ENCODE assay signal across 10 cellular contexts in the genomic region with DNA sequence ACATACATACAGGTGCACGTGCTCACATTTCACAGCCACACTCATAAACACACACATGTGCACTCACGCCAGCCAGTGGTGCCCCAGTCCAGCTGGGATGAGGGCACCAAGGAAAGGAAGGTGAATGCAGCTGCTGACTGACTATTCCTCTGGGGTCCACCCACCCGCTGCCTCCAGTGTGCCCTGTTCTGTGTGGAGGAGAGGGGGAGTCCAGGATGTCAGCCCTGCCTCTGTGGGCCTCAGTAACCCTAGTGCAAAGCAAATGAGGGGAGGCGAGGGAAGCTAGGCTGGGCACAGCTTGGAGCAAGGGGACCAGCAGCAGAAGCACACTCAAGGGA. TPM values are rescaled to one million over a fixed set of nuclear protein-coding genes. Genes with fewer than 3 reads are reported as not detected.
DNase-seq lines count a peak whose midpoint lies in the region; ATAC-seq and TF ChIP-seq lines count a peak whose summit lies in the region.
"Had no signal": no experiment of that assay in that cellular context is flagged by ENCODE, and none has a peak within 500 bp of the region (broad histone marks: within the 10 kb centered on the region; RNA-seq: fewer than 3 reads in every experiment).

No MANE protein-coding gene starts in this region.

- H3K27ac Mint-ChIP-seq in activated T-helper 17 cell treated with anti-CD3 and anti-CD28 coated beads, Interleukin-2, amount 50 U/mL, for 72 hours, result peak overlapping the region; percentile 70

- H3K9me3 ChIP-seq in cardiac muscle cell (ENCODE audit: low read depth), result no peaks in the 10 kb centered on the region
- no peaks in the 10 kb centered on the region for H3K9me3 ChIP-seq in liver (ENCODE audit: control insufficient read depth in 4 of 4, low read length in 3 of 4)
- H3K9me3 ChIP-seq in tibial artery, result no peaks in the 10 kb centered on the region

- no peaks in the 10 kb centered on the region for H3K9me3 Mint-ChIP-seq in activated T-helper 17 cell treated with anti-CD3 and anti-CD28 coated beads, Interleukin-2, amount 50 U/mL, for 72 hours

- no peak for ATAC-seq in left cardiac atrium
- ATAC-seq in activated T-helper 17 cell treated with anti-CD3 and anti-CD28 coated beads, Interleukin-2, amount 50 U/mL, for 72 hours (replicated peaks), result no peak

- no peak for DNase-seq in cardiac muscle cell (ENCODE audit: low read depth in 1 of 2, low spot score in 1 of 2)
- no peak for DNase-seq in left cardiac atrium
- no peak for DNase-seq in tibial artery
- no peak for DNase-seq in NCI-H82 treated with DMSO at 0.1 percent for 48 hours (lab: John Stamatoyannopoulos, UW; ENCODE audit: unreplicated experiment)
- DNase-seq in NCI-H2171 treated with DMSO at 0.1 percent for 48 hours (lab: John Stamatoyannopoulos, UW), result no peak
- no peak for DNase-seq in NCI-H128 (lab: John Stamatoyannopoulos, UW; ENCODE audit: unreplicated experiment)

- H3K4me1 Mint-ChIP-seq in activated T-helper 17 cell treated with anti-CD3 and anti-CD28 coated beads, Interleukin-2, amount 50 U/mL, for 72 hours, result peaks cover 24% of the 10 kb centered on the region

- H3K27me3 ChIP-seq in cardiac muscle cell, result no peaks in the 10 kb centered on the region
- no peaks in the 10 kb centered on the region for H3K27me3 ChIP-seq in liver (ENCODE audit: control insufficient read depth in 4 of 4, insufficient read depth in 4 of 4, low read length in 3 of 4)
- H3K27me3 ChIP-seq in tibial artery, result peaks cover 0 to 6% of the 10 kb centered on the region in 2 donors
- H3K27me3 ChIP-seq: brain microvascular endothelial cell had no signal

- H3K36me3 ChIP-seq in cardiac muscle cell (no peaks in the 10 kb centered on the region), liver (ENCODE audit: control insufficient read depth in 4 of 4, insufficient read depth in 3 of 4, low read depth in 1 of 4, low read length in 3 of 4) (no peaks in the 10 kb centered on the region), tibial artery (no peaks in the 10 kb centered on the region)
- H3K36me3 ChIP-seq: brain microvascular endothelial cell had no signal

- H3K9ac ChIP-seq in liver (ENCODE audit: low read depth in 1 of 2, low read length in 2 of 2), result no peak overlapping the region

- H3K4me1 ChIP-seq in cardiac muscle cell (ENCODE audit: low read depth) (peaks cover 60% of the 10 kb centered on the region), liver (ENCODE audit: control insufficient read depth in 4 of 4, insufficient read depth in 4 of 4, low read length in 3 of 4) (peaks cover 0 to 12% (median 2%) of the 10 kb centered on the region in 4 donors), tibial artery (peaks cover 17 to 42% (median 36%) of the 10 kb centered on the region in 4 donors)

- no peaks in the 10 kb centered on the region for H3K27me3 Mint-ChIP-seq in activated T-helper 17 cell treated with anti-CD3 and anti-CD28 coated beads, Interleukin-2, amount 50 U/mL, for 72 hours

- H3K4me3 ChIP-seq in cardiac muscle cell (no peak overlapping the region), liver (ENCODE audit: low read depth in 1 of 3, low read length in 3 of 3) (no peak overlapping the region), tibial artery (no peak overlapping the region)

- WGBS in liver, result 94% methylated on average over 4 of the region's 4 CpGs

- no peaks in the 10 kb centered on the region for H3K36me3 Mint-ChIP-seq in activated T-helper 17 cell treated with anti-CD3 and anti-CD28 coated beads, Interleukin-2, amount 50 U/mL, for 72 hours (ENCODE audit: low read depth)
- H3K36me3 Mint-ChIP-seq: CD14-positive monocyte had no signal

- peak overlapping the region; percentile 92 for H3K27ac ChIP-seq in cardiac muscle cell
- H3K27ac ChIP-seq in liver (ENCODE audit: low read depth in 1 of 2, low read length in 2 of 2), result peak overlapping the region; percentile 49 to 51
- peak overlapping the region; percentile 75 to 83 for H3K27ac ChIP-seq in tibial artery

- no peak for TF ChIP-seq RAD21 in liver (IDR thresholded peaks at IDR 0.05)

- peak overlapping the region; percentile 67 for H3K4me3 Mint-ChIP-seq in activated T-helper 17 cell treated with anti-CD3 and anti-CD28 coated beads, Interleukin-2, amount 50 U/mL, for 72 hours

- no peak for TF ChIP-seq CTCF in cardiac muscle cell (IDR thresholded peaks at IDR 0.05; ENCODE audit: low read depth, low read length)
- TF ChIP-seq CTCF in liver (IDR thresholded peaks at IDR 0.05; ENCODE audit: low read depth, low read length, missing input control), result no peak
- no peak for TF ChIP-seq CTCF in tibial artery (IDR thresholded peaks at IDR 0.05)

- intact Hi-C loops in left cardiac atrium (cut with DNase I), result no loop called here
- intact Hi-C loops in tibial artery (cut with DNase I; ENCODE audit: low total_unique reads), result no loop called here

TF ChIP-seq in liver, 16 proteins besides CTCF, POLR2A, EP300 and RAD21:
- TF ChIP-seq ATF3 (IDR thresholded peaks at IDR 0.05) (no peak), HNF4G (IDR thresholded peaks at IDR 0.05) (no peak), RXRA (IDR thresholded peaks at IDR 0.05) (no peak), TAF1 (conservative IDR thresholded peaks at IDR 0.05) (no peak), YY1 (IDR thresholded peaks at IDR 0.05) (no peak), FOXA1 (IDR thresholded peaks at IDR 0.05) (no peak), GABPA (IDR thresholded peaks at IDR 0.05 in 1 of 2, conservative IDR thresholded peaks at IDR 0.05 in 1 of 2) (no peak), REST (IDR thresholded peaks at IDR 0.05) (no peak), NR2F2 (IDR thresholded peaks at IDR 0.05) (no peak), FOXA2 (IDR thresholded peaks at IDR 0.05) (no peak), HNF4A (conservative IDR thresholded peaks at IDR 0.05) (no peak), EGR1 (IDR thresholded peaks at IDR 0.05; ENCODE audit: low read depth in 2 of 2) (no peak), JUND (IDR thresholded peaks at IDR 0.05) (no peak), SP1 (IDR thresholded peaks at IDR 0.05) (no peak)
- TF ChIP-seq, protein P1, sequence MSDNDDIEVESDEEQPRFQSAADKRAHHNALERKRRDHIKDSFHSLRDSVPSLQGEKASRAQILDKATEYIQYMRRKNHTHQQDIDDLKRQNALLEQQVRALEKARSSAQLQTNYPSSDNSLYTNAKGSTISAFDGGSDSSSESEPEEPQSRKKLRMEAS (IDR thresholded peaks at IDR 0.05), result no peak
- TF ChIP-seq, protein P2, sequence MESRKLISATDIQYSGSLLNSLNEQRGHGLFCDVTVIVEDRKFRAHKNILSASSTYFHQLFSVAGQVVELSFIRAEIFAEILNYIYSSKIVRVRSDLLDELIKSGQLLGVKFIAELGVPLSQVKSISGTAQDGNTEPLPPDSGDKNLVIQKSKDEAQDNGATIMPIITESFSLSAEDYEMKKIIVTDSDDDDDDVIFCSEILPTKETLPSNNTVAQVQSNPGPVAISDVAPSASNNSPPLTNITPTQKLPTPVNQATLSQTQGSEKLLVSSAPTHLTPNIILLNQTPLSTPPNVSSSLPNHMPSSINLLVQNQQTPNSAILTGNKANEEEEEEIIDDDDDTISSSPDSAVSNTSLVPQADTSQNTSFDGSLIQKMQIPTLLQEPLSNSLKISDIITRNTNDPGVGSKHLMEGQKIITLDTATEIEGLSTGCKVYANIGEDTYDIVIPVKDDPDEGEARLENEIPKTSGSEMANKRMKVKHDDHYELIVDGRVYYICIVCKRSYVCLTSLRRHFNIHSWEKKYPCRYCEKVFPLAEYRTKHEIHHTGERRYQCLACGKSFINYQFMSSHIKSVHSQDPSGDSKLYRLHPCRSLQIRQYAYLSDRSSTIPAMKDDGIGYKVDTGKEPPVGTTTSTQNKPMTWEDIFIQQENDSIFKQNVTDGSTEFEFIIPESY (IDR thresholded peaks at IDR 0.05), result no peak

RNA-seq across cellular contexts. Expression of gene YKT6, which starts 57.6 kb away (rescaled TPM):
- total RNA-seq in cardiac muscle cell, result 59.8 and 92.9 TPM in 2 replicates
- polyA plus RNA-seq in cardiac muscle cell, result 76.2 and 105 TPM in 2 replicates
- 10 to 100 TPM; 51.5 to 62.1 TPM for total RNA-seq in left cardiac atrium
- total RNA-seq in activated T-helper 17 cell treated with anti-CD3 and anti-CD28 coated beads, Interleukin-2, amount 50 U/mL, for 72 hours, result 10 to 100 TPM; 34.4 to 66.8 TPM
- total RNA-seq in liver, result 10 to 100 TPM; 21.8 to 22.0 TPM
- polyA plus RNA-seq in liver, result 10 to 100 TPM in 1 of 2 donors, 1 to 10 TPM in 1; 8.1 to 20.3 TPM
